Comparison of ENCODE assay signal across 17 cellular contexts in genomic region chr7:11182736-11183135, GRCh38.
"Had no signal": no experiment of that assay in that cellular context is flagged by ENCODE, and none has a peak within 500 bp of the region (broad histone marks: within the 10 kb centered on the region; RNA-seq: fewer than 3 reads in every experiment).

No MANE protein-coding gene starts in this region.

- H3K36me3 ChIP-seq: ascending aorta, heart left ventricle, left ventricle myocardium inferior, pancreas, stomach had no signal

- H3K27me3 ChIP-seq: ascending aorta, heart left ventricle, pancreas, stomach had no signal

- FAIRE-seq: keratinocyte, pancreas had no signal

- H3K27ac ChIP-seq: ascending aorta, epithelial cell of prostate, heart left ventricle, left ventricle myocardium inferior, pancreas, stomach, VCaP had no signal

- DNase-seq: activated CD4-positive, alpha-beta memory T cell treated with anti-CD3 and anti-CD28 coated beads, Interleukin-2, amount 10 ng/mL, durations not matched to agents 7 days and 5 days; activated CD4-positive, alpha-beta T cell treated with anti-CD3 and anti-CD28 coated beads for 36 hours; activated CD8-positive, alpha-beta memory T cell treated with anti-CD3 and anti-CD28 coated beads, Interleukin-2, amount 50 U/mL, for 4 hours; activated naive CD8-positive, alpha-beta T cell treated with anti-CD3 and anti-CD28 coated beads, Interleukin-2, amount 10 ng/mL, durations not matched to agents 7 days and 5 days; activated T-cell treated with anti-CD3 and anti-CD28 coated beads, Interleukin-2, amount 50 U/mL, for 72 hours; effector memory CD8-positive, alpha-beta T cell; heart left ventricle; left ventricle myocardium inferior; pancreas; stimulated activated CD4-positive, alpha-beta T cell treated with anti-CD3 and anti-CD28 coated beads, Interleukin-15, amount 100 ng/mL, for 24 hours; stimulated activated CD4-positive, alpha-beta T cell treated with anti-CD3 and anti-CD28 coated beads, Interleukin-4, amount 100 ng/mL, for 4 hours; stomach; T-helper 9 cell had no signal

- H3K4me3 ChIP-seq: ascending aorta, heart left ventricle, left ventricle myocardium inferior, pancreas, stomach had no signal
